ENCODE assay signal across 11 cellular contexts in genomic region chr2:177717831-177718618, GRCh38.
DNase-seq lines count a peak whose midpoint lies in the region; ATAC-seq and TF ChIP-seq lines count a peak whose summit lies in the region.
"Had no signal": no experiment of that assay in that cellular context is flagged by ENCODE, and none has a peak within 500 bp of the region (broad histone marks: within the 10 kb centered on the region; RNA-seq: fewer than 3 reads in every experiment).

No MANE protein-coding gene starts in this region.

- H3K4me3 Mint-ChIP-seq in progenitor cell of endocrine pancreas (ENCODE audit: low read depth) (no peak overlapping the region), natural killer cell (no peak overlapping the region)

- intact Hi-C loops in natural killer cell (cut with micrococcal nuclease): no loop called here
- intact Hi-C loops in left colon (cut with DNase I, micrococcal nuclease): no loop called here

- peak; percentile 6 for DNase-seq in NCI-H748 (lab: John Stamatoyannopoulos, UW; ENCODE audit: unreplicated experiment)
- no peak for DNase-seq in NCI-H748 treated with DMSO at 0.1 percent for 48 hours (lab: John Stamatoyannopoulos, UW)
- peak; percentile 52 for DNase-seq in Karpas-422
- peak; percentile 21 for DNase-seq in choroid plexus epithelial cell (ENCODE audit: low read depth)
- no peak for DNase-seq in progenitor cell of endocrine pancreas (ENCODE audit: low spot score, unreplicated experiment)
- DNase-seq in natural killer cell: no peak
- no peak for DNase-seq in left colon
- DNase-seq: activated T-cell treated with anti-CD3 and anti-CD28 coated beads for 4 hours, NCI-H2081 had no signal

- no peaks in the 10 kb centered on the region for H3K27me3 Mint-ChIP-seq in progenitor cell of endocrine pancreas
- no peaks in the 10 kb centered on the region for H3K27me3 Mint-ChIP-seq in natural killer cell (ENCODE audit: low read depth in 2 of 2)

- H3K36me3 Mint-ChIP-seq in progenitor cell of endocrine pancreas (ENCODE audit: insufficient read depth) (peaks cover 12% of the 10 kb centered on the region), natural killer cell (no peaks in the 10 kb centered on the region)

- H4K20me1 ChIP-seq in Karpas-422 (ENCODE audit: insufficient read depth, low read depth, low read length): no peaks in the 10 kb centered on the region

- H3K4me3 ChIP-seq in Karpas-422 (ENCODE audit: low read length) (no peak overlapping the region), choroid plexus epithelial cell (ENCODE audit: low read depth, low read length) (no peak overlapping the region)

- peak overlapping the region; percentile 41 for H3K27ac Mint-ChIP-seq in progenitor cell of endocrine pancreas
- no peak overlapping the region for H3K27ac Mint-ChIP-seq in natural killer cell

- H3K9me3 Mint-ChIP-seq in progenitor cell of endocrine pancreas (ENCODE audit: low read depth) (no peaks in the 10 kb centered on the region), natural killer cell (no peaks in the 10 kb centered on the region)

- H3K4me1 Mint-ChIP-seq in progenitor cell of endocrine pancreas (ENCODE audit: low read depth) (peaks cover 44% of the 10 kb centered on the region), natural killer cell (no peaks in the 10 kb centered on the region)

- H2AFZ ChIP-seq in Karpas-422 (ENCODE audit: low read length): no peak overlapping the region

- H3K36me3 ChIP-seq in Karpas-422 (ENCODE audit: insufficient read depth, low read length): no peaks in the 10 kb centered on the region

- TF ChIP-seq CTCF in choroid plexus epithelial cell (conservative IDR thresholded peaks at IDR 0.05; ENCODE audit: low read depth, low read length) (no peak), progenitor cell of endocrine pancreas (IDR thresholded peaks at IDR 0.05; ENCODE audit: unreplicated experiment) (peak; percentile 28), natural killer cell (IDR thresholded peaks at IDR 0.05) (no peak)

- no peaks in the 10 kb centered on the region for H3K27me3 ChIP-seq in Karpas-422 (ENCODE audit: low read length)

- no peaks in the 10 kb centered on the region for H3K9me3 ChIP-seq in Karpas-422 (ENCODE audit: low read length)

- H3K9ac ChIP-seq in Karpas-422 (ENCODE audit: low read length): no peak overlapping the region

- H3K27ac ChIP-seq in Karpas-422 (ENCODE audit: low read length): no peak overlapping the region

- no peaks in the 10 kb centered on the region for H3K9me2 ChIP-seq in Karpas-422 (replicated peaks; ENCODE audit: insufficient read depth, low read length)

- no peaks in the 10 kb centered on the region for H3K79me2 ChIP-seq in Karpas-422 (ENCODE audit: low read length)

- ATAC-seq in GM18870 (IDR thresholded peaks at IDR 0.05; ENCODE audit: unreplicated experiment) (no peak), natural killer cell (no peak), left colon (no peak)
- ATAC-seq: sciatic nerve had no signal

- no peaks in the 10 kb centered on the region for H3K4me1 ChIP-seq in Karpas-422 (ENCODE audit: low read length)

- no peak overlapping the region for H3K4me2 ChIP-seq in Karpas-422 (ENCODE audit: low read depth, low read length, poor library complexity, severe bottlenecking)

Comparison
In these comparisons a context has a peak if more than half of its experiments do, and no peak if none do; other contexts are left out.
1. DNase-seq: peak in NCI-H748 (single experiment), Karpas-422 (single experiment) and choroid plexus epithelial cell (single experiment); none in NCI-H748 treated with DMSO at 0.1 percent for 48 hours (single experiment), progenitor cell of endocrine pancreas (single experiment), natural killer cell (single experiment) and left colon (0 of 2).